Comparison of ENCODE assay signal across 17 cellular contexts in genomic region chr9:114350636-114351396, GRCh38. TPM values are rescaled to one million over a fixed set of nuclear protein-coding genes. Genes with fewer than 3 reads are reported as not detected.
DNase-seq lines count a peak whose midpoint lies in the region; ATAC-seq, FAIRE-seq and TF ChIP-seq lines count a peak whose summit lies in the region.
"Had no signal": no experiment of that assay in that cellular context is flagged by ENCODE, and none has a peak within 500 bp of the region (broad histone marks: within the 10 kb centered on the region; RNA-seq: fewer than 3 reads in every experiment).

No MANE protein-coding gene starts in this region.

- no peak for TF ChIP-seq CTCF in lower lobe of right lung (IDR thresholded peaks at IDR 0.05)

- no peak overlapping the region for H3K4me3 ChIP-seq in lower lobe of right lung

- H3K36me3 ChIP-seq in lower lobe of right lung = peaks cover 93% of the 10 kb centered on the region

- peak overlapping the region; percentile 13 for H3K27ac ChIP-seq in lower lobe of right lung

- peak; percentile 59 for FAIRE-seq in urothelium cell line (lab: Jason Lieb, UNC)
- FAIRE-seq in H54 (lab: Jason Lieb, UNC) = no peak
- FAIRE-seq: endothelial cell of umbilical vein had no signal

- H3K9me3 Mint-ChIP-seq in activated naive CD4-positive, alpha-beta T cell treated with anti-CD3 and anti-CD28 coated beads for 36 hours = no peaks in the 10 kb centered on the region
- H3K9me3 Mint-ChIP-seq in activated T-helper 17 cell treated with anti-CD3 and anti-CD28 coated beads, Interleukin-2, amount 50 U/mL, for 72 hours = no peaks in the 10 kb centered on the region

- peaks cover 52% of the 10 kb centered on the region for H3K4me1 Mint-ChIP-seq in activated naive CD4-positive, alpha-beta T cell treated with anti-CD3 and anti-CD28 coated beads for 36 hours (ENCODE audit: low read depth)
- H3K4me1 Mint-ChIP-seq in activated T-helper 17 cell treated with anti-CD3 and anti-CD28 coated beads, Interleukin-2, amount 50 U/mL, for 72 hours = peaks cover 29% of the 10 kb centered on the region

- no peaks in the 10 kb centered on the region for H3K9me3 ChIP-seq in lower lobe of right lung

- peak; percentile 15 for ATAC-seq in activated T-helper 17 cell treated with anti-CD3 and anti-CD28 coated beads, Interleukin-2, amount 50 U/mL, for 72 hours (replicated peaks)
- no peak for ATAC-seq in lower lobe of right lung

- no peak for TF ChIP-seq POLR2A in H54 (IDR thresholded peaks at IDR 0.05; ENCODE audit: low read depth, low read length)

- DNase-seq in activated naive CD4-positive, alpha-beta T cell treated with anti-CD3 and anti-CD28 coated beads for 36 hours = peak; percentile 38
- DNase-seq in activated naive CD4-positive, alpha-beta T cell treated with anti-CD3 and anti-CD28 coated beads, Interleukin-2, amount 50 U/mL, for 16 hours = no peak
- DNase-seq in lower lobe of right lung (no peak), urothelium cell line (ENCODE audit: low spot score) (no peak), H54 (ENCODE audit: insufficient read length, low spot score) (no peak), D341Med (ENCODE audit: low spot score) (no peak), nucleus accumbens (lab: John Stamatoyannopoulos, UW) (no peak)
- DNase-seq: activated CD4-positive, alpha-beta T cell treated with anti-CD3 and anti-CD28 coated beads for 48 hours; caudate nucleus; midbrain; NCI-H748 treated with DMSO at 0.1 percent for 48 hours; T-helper 2 cell had no signal

- CTCF ChIA-PET in activated naive CD4-positive, alpha-beta T cell treated with anti-CD3 and anti-CD28 coated beads for 36 hours (lab: Charles Lee) = interaction anchor here (0.6 to 1.5 kb wide), 2 partner anchors 14 to 242 kb away, joined by 4 to 5 read pairs; no protein-coding TSS in a partner anchor

- no peak overlapping the region for H3K4me3 Mint-ChIP-seq in activated naive CD4-positive, alpha-beta T cell treated with anti-CD3 and anti-CD28 coated beads for 36 hours
- peak overlapping the region; percentile 58 for H3K4me3 Mint-ChIP-seq in activated T-helper 17 cell treated with anti-CD3 and anti-CD28 coated beads, Interleukin-2, amount 50 U/mL, for 72 hours

- H3K4me1 ChIP-seq in lower lobe of right lung = peaks cover 23% of the 10 kb centered on the region

- intact Hi-C loops in activated naive CD4-positive, alpha-beta T cell treated with anti-CD3 and anti-CD28 coated beads for 36 hours (cut with micrococcal nuclease) = no loop called here
- intact Hi-C loops in lower lobe of right lung (cut with DNase I) = no loop called here

- peak overlapping the region; percentile 98 for H3K27ac Mint-ChIP-seq in activated naive CD4-positive, alpha-beta T cell treated with anti-CD3 and anti-CD28 coated beads for 36 hours
- H3K27ac Mint-ChIP-seq in activated T-helper 17 cell treated with anti-CD3 and anti-CD28 coated beads, Interleukin-2, amount 50 U/mL, for 72 hours = peak overlapping the region; percentile 88

- peaks cover 62% of the 10 kb centered on the region for H3K36me3 Mint-ChIP-seq in activated naive CD4-positive, alpha-beta T cell treated with anti-CD3 and anti-CD28 coated beads for 36 hours (ENCODE audit: low read depth)
- peaks cover 100% of the 10 kb centered on the region for H3K36me3 Mint-ChIP-seq in activated T-helper 17 cell treated with anti-CD3 and anti-CD28 coated beads, Interleukin-2, amount 50 U/mL, for 72 hours (ENCODE audit: low read depth)

- H3K27me3 Mint-ChIP-seq in activated naive CD4-positive, alpha-beta T cell treated with anti-CD3 and anti-CD28 coated beads for 36 hours (ENCODE audit: low read depth) = no peaks in the 10 kb centered on the region
- no peaks in the 10 kb centered on the region for H3K27me3 Mint-ChIP-seq in activated T-helper 17 cell treated with anti-CD3 and anti-CD28 coated beads, Interleukin-2, amount 50 U/mL, for 72 hours

- no peaks in the 10 kb centered on the region for H3K27me3 ChIP-seq in lower lobe of right lung (ENCODE audit: low read depth)

RNA-seq across cellular contexts. Expression of gene ORM2, which starts 21.1 kb away (rescaled TPM):
- not detected for total RNA-seq in activated naive CD4-positive, alpha-beta T cell treated with anti-CD3 and anti-CD28 coated beads for 36 hours
- not detected for total RNA-seq in activated T-helper 17 cell treated with anti-CD3 and anti-CD28 coated beads, Interleukin-2, amount 50 U/mL, for 72 hours
- total RNA-seq in lower lobe of right lung = 3.1 TPM
- total RNA-seq: endothelial cell of umbilical vein, HT1080, RPMI7951, ureter had no signal

RNA-seq across cellular contexts. Expression of gene ORM1, which starts 27.9 kb away (rescaled TPM):
- not detected for total RNA-seq in activated naive CD4-positive, alpha-beta T cell treated with anti-CD3 and anti-CD28 coated beads for 36 hours
- not detected for total RNA-seq in activated T-helper 17 cell treated with anti-CD3 and anti-CD28 coated beads, Interleukin-2, amount 50 U/mL, for 72 hours
- total RNA-seq in lower lobe of right lung = 9.2 TPM
- total RNA-seq: endothelial cell of umbilical vein, HT1080, RPMI7951 had no signal

RNA-seq across cellular contexts. Expression of gene AKNA, which starts 37.0 kb away (rescaled TPM):
- 100 to 1,000 TPM; 107 to 118 TPM for total RNA-seq in activated naive CD4-positive, alpha-beta T cell treated with anti-CD3 and anti-CD28 coated beads for 36 hours
- total RNA-seq in activated T-helper 17 cell treated with anti-CD3 and anti-CD28 coated beads, Interleukin-2, amount 50 U/mL, for 72 hours = 100 to 1,000 TPM; 169 to 184 TPM
- total RNA-seq in lower lobe of right lung = 66.9 TPM

Comparison
In these comparisons a context has a peak if more than half of its experiments do, and no peak if none do; other contexts are left out.
1. RNA of gene ORM1, which starts 27.9 kb away (total RNA-seq): 9.2 TPM in lower lobe of right lung (single experiment); not detected in activated naive CD4-positive, alpha-beta T cell treated with anti-CD3 and anti-CD28 coated beads for 36 hours and not detected in activated T-helper 17 cell treated with anti-CD3 and anti-CD28 coated beads, Interleukin-2, amount 50 U/mL, for 72 hours; every median in the first group is over 10 times any median in the second.